In the genomic region with DNA sequence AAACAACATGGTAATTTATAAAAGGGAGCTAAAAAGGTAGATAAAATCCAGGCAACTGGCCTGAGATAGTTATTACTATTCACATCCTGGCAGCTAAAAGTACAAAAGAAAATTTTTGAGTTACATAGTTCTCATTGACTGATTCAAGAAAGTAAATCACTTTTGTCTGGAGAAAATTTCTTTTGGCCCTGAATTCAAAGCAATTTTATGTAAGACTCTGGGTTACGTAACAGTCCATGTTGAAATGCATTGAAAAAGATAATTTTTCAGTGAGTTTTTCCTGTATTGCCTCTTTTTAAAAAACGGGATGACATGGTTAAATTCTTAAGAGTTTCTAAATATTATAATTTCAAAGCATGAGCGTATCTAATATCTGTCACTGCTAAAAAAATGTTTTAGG, we compare ENCODE assay signal across 2 cellular contexts.
TF ChIP-seq lines count a peak whose summit lies in the region.

No MANE protein-coding gene starts in this region.

TF ChIP-seq in IMR-90, 13 proteins besides CTCF, POLR2A, EP300 and RAD21:
- TF ChIP-seq MAFK (IDR thresholded peaks at IDR 0.05; ENCODE audit: low read depth, low read length) (no peak), CHD1 (IDR thresholded peaks at IDR 0.05; ENCODE audit: low read depth, low read length) (no peak), CEBPB (IDR thresholded peaks at IDR 0.05; ENCODE audit: low read depth, low read length) (peak; percentile 71; the same call in 1 of the 2 replicates)
- TF ChIP-seq, protein P1, sequence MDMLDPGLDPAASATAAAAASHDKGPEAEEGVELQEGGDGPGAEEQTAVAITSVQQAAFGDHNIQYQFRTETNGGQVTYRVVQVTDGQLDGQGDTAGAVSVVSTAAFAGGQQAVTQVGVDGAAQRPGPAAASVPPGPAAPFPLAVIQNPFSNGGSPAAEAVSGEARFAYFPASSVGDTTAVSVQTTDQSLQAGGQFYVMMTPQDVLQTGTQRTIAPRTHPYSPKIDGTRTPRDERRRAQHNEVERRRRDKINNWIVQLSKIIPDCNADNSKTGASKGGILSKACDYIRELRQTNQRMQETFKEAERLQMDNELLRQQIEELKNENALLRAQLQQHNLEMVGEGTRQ (IDR thresholded peaks at IDR 0.05; ENCODE audit: low read depth, low read length) = no peak

TF ChIP-seq in SK-N-SH treated with all-trans-retinoic acid at 6 μM for 48 hours, 23 proteins besides CTCF, POLR2A, EP300 and RAD21:
- TF ChIP-seq, protein P2, sequence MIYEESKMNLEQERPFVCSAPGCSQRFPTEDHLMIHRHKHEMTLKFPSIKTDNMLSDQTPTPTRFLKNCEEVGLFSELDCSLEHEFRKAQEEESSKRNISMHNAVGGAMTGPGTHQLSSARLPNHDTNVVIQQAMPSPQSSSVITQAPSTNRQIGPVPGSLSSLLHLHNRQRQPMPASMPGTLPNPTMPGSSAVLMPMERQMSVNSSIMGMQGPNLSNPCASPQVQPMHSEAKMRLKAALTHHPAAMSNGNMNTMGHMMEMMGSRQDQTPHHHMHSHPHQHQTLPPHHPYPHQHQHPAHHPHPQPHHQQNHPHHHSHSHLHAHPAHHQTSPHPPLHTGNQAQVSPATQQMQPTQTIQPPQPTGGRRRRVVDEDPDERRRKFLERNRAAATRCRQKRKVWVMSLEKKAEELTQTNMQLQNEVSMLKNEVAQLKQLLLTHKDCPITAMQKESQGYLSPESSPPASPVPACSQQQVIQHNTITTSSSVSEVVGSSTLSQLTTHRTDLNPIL (CRISPR knock-in tag; IDR thresholded peaks at IDR 0.05; ENCODE audit: low read depth) = no peak
- TF ChIP-seq SNAI2 (CRISPR knock-in tag; IDR thresholded peaks at IDR 0.05) (no peak), ZFP3 (CRISPR knock-in tag; IDR thresholded peaks at IDR 0.05) (no peak), ZNF70 (CRISPR knock-in tag; IDR thresholded peaks at IDR 0.05) (no peak), TOX (CRISPR knock-in tag; IDR thresholded peaks at IDR 0.05; ENCODE audit: borderline replicate concordance) (no peak), ZFP30 (CRISPR knock-in tag; IDR thresholded peaks at IDR 0.05) (no peak), OSR1 (CRISPR knock-in tag; IDR thresholded peaks at IDR 0.05) (no peak), TCF4 (CRISPR knock-in tag; IDR thresholded peaks at IDR 0.05; ENCODE audit: borderline replicate concordance) (no peak), GLIS3 (CRISPR knock-in tag; IDR thresholded peaks at IDR 0.05) (no peak), ZC3H10 (CRISPR knock-in tag; IDR thresholded peaks at IDR 0.05) (no peak), ZNF8 (CRISPR knock-in tag; IDR thresholded peaks at IDR 0.05) (no peak), RARB (CRISPR knock-in tag; IDR thresholded peaks at IDR 0.05) (no peak), ZNF565 (CRISPR knock-in tag; conservative IDR thresholded peaks at IDR 0.05; ENCODE audit: low read depth) (no peak), CSDC2 (CRISPR knock-in tag; IDR thresholded peaks at IDR 0.05) (no peak)
- TF ChIP-seq, protein P3, sequence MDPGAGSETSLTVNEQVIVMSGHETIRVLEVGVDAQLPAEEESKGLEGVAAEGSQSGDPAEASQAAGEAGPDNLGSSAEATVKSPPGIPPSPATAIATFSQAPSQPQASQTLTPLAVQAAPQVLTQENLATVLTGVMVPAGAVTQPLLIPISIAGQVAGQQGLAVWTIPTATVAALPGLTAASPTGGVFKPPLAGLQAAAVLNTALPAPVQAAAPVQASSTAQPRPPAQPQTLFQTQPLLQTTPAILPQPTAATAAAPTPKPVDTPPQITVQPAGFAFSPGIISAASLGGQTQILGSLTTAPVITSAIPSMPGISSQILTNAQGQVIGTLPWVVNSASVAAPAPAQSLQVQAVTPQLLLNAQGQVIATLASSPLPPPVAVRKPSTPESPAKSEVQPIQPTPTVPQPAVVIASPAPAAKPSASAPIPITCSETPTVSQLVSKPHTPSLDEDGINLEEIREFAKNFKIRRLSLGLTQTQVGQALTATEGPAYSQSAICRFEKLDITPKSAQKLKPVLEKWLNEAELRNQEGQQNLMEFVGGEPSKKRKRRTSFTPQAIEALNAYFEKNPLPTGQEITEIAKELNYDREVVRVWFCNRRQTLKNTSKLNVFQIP (CRISPR knock-in tag; IDR thresholded peaks at IDR 0.05; ENCODE audit: borderline replicate concordance, low read depth) = no peak
- TF ChIP-seq, protein P4, sequence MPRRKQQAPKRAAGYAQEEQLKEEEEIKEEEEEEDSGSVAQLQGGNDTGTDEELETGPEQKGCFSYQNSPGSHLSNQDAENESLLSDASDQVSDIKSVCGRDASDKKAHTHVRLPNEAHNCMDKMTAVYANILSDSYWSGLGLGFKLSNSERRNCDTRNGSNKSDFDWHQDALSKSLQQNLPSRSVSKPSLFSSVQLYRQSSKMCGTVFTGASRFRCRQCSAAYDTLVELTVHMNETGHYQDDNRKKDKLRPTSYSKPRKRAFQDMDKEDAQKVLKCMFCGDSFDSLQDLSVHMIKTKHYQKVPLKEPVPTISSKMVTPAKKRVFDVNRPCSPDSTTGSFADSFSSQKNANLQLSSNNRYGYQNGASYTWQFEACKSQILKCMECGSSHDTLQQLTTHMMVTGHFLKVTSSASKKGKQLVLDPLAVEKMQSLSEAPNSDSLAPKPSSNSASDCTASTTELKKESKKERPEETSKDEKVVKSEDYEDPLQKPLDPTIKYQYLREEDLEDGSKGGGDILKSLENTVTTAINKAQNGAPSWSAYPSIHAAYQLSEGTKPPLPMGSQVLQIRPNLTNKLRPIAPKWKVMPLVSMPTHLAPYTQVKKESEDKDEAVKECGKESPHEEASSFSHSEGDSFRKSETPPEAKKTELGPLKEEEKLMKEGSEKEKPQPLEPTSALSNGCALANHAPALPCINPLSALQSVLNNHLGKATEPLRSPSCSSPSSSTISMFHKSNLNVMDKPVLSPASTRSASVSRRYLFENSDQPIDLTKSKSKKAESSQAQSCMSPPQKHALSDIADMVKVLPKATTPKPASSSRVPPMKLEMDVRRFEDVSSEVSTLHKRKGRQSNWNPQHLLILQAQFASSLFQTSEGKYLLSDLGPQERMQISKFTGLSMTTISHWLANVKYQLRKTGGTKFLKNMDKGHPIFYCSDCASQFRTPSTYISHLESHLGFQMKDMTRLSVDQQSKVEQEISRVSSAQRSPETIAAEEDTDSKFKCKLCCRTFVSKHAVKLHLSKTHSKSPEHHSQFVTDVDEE (CRISPR knock-in tag; IDR thresholded peaks at IDR 0.05) = no peak
- TF ChIP-seq, protein P5, sequence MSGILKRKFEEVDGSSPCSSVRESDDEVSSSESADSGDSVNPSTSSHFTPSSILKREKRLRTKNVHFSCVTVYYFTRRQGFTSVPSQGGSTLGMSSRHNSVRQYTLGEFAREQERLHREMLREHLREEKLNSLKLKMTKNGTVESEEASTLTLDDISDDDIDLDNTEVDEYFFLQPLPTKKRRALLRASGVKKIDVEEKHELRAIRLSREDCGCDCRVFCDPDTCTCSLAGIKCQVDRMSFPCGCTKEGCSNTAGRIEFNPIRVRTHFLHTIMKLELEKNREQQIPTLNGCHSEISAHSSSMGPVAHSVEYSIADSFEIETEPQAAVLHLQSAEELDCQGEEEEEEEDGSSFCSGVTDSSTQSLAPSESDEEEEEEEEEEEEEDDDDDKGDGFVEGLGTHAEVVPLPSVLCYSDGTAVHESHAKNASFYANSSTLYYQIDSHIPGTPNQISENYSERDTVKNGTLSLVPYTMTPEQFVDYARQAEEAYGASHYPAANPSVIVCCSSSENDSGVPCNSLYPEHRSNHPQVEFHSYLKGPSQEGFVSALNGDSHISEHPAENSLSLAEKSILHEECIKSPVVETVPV (CRISPR knock-in tag; IDR thresholded peaks at IDR 0.05) = no peak
